13 cellular contexts compared by ENCODE assay signal in genomic region chr18:12005542-12006487, GRCh38. TPM values are rescaled to one million over a fixed set of nuclear protein-coding genes. Genes with fewer than 3 reads are reported as not detected.
DNase-seq lines count a peak whose midpoint lies in the region; ATAC-seq and TF ChIP-seq lines count a peak whose summit lies in the region.
"Had no signal": no experiment of that assay in that cellular context is flagged by ENCODE, and none has a peak within 500 bp of the region (broad histone marks: within the 10 kb centered on the region; RNA-seq: fewer than 3 reads in every experiment).

No MANE protein-coding gene starts in this region.

- no peak for TF ChIP-seq POLR2A in stomach (IDR thresholded peaks at IDR 0.05)

- TF ChIP-seq EP300 in stomach (IDR thresholded peaks at IDR 0.05), result no peak

- ATAC-seq in GM21529 (IDR thresholded peaks at IDR 0.05; ENCODE audit: unreplicated experiment), result peak; percentile 61
- no peak for ATAC-seq in GM19463 (IDR thresholded peaks at IDR 0.05; ENCODE audit: unreplicated experiment)

- H3K4me1 ChIP-seq in stomach (peaks cover 45 to 69% (median 60%) of the 10 kb centered on the region in 4 donors), SJCRH30 (no peaks in the 10 kb centered on the region)
- H3K4me1 ChIP-seq: esophagus muscularis mucosa had no signal

- H3K27ac ChIP-seq in stomach, result peak overlapping the region; percentile 80 to 93 (median 86)
- H3K27ac ChIP-seq in SJCRH30, result no peak overlapping the region
- H3K27ac ChIP-seq: esophagus muscularis mucosa had no signal

- H3K4me3 ChIP-seq in stomach (no peak overlapping the region), SJCRH30 (no peak overlapping the region)
- H3K4me3 ChIP-seq: esophagus muscularis mucosa, tibial nerve had no signal

- intact Hi-C loops in stomach (cut with DNase I; ENCODE audit: low total_unique reads), result no loop called here

- DNase-seq in M059J (ENCODE audit: low read depth), result peak; percentile 32
- peak; percentile 44 for DNase-seq in islet precursor cell
- no peak for DNase-seq in stomach
- no peak for DNase-seq in GM20000 (ENCODE audit: low spot score)
- no peak for DNase-seq in ACHN
- DNase-seq in SJCRH30, result no peak
- DNase-seq: NCI-H1417, occipital lobe, T1000 had no signal

- no peak for TF ChIP-seq CTCF in stomach (IDR thresholded peaks at IDR 0.05)
- TF ChIP-seq CTCF in GM20000 (IDR thresholded peaks at IDR 0.05; ENCODE audit: extremely low read depth, missing control alignments), result no peak

- no peaks in the 10 kb centered on the region for H3K9me3 ChIP-seq in stomach
- no peaks in the 10 kb centered on the region for H3K9me3 ChIP-seq in SJCRH30 (replicated peaks)
- H3K9me3 ChIP-seq: esophagus muscularis mucosa, tibial nerve had no signal

- 30 to 54% (median 40%) methylated on average over 15 of the region's 15 CpGs for WGBS in stomach, 5 donors

- H3K27me3 ChIP-seq in stomach, result no peaks in the 10 kb centered on the region
- H3K27me3 ChIP-seq in SJCRH30, result no peaks in the 10 kb centered on the region
- H3K27me3 ChIP-seq: esophagus muscularis mucosa, tibial nerve had no signal

- in situ Hi-C loops in ACHN (cut with HindIII; ENCODE audit: low pct_ligation_motif_present, low pct_unique_long_range_greater_than_20kb, low sequenced_read_pairs), result no loop called here

- H3K36me3 ChIP-seq in stomach, result peaks cover 0 to 62% (median 40%) of the 10 kb centered on the region in 4 donors
- H3K36me3 ChIP-seq in SJCRH30, result no peaks in the 10 kb centered on the region

RNA-seq across cellular contexts. Expression of gene IMPA2, which starts 24.5 kb away (rescaled TPM):
- 9.6 and 10.4 TPM in 2 replicates for total RNA-seq in M059J (2014; rRNA removed; shearing (Covaris generic))
- total RNA-seq in stomach, result 100 to 1,000 TPM in 3 of 5 donors, 10 to 100 TPM in 2; 75.2 to 263 (median 138) TPM
- 10 to 100 TPM; 61.0 to 79.9 (median 64.5) TPM for polyA plus RNA-seq in stomach
- 35.8 and 36.6 TPM in 2 replicates for total RNA-seq in SJCRH30 (2014; rRNA removed; shearing (Covaris generic))

Comparison
In these comparisons a context has a peak if more than half of its experiments do, and no peak if none do; other contexts are left out.
1. DNase-seq: peak in M059J (single experiment) and islet precursor cell (single experiment); none in stomach (single experiment), GM20000 (single experiment), ACHN (single experiment) and SJCRH30 (0 of 2).